19 cellular contexts compared by ENCODE assay signal in genomic region chr13:42119875-42120274, GRCh38.
DNase-seq lines count a peak whose midpoint lies in the region; ATAC-seq and TF ChIP-seq lines count a peak whose summit lies in the region.
"Had no signal": no experiment of that assay in that cellular context is flagged by ENCODE, and none has a peak within 500 bp of the region (broad histone marks: within the 10 kb centered on the region; RNA-seq: fewer than 3 reads in every experiment).

No MANE protein-coding gene starts in this region.

- H3K23ac ChIP-seq in IMR-90 (ENCODE audit: low read depth, low read length), result 0 out of 2 replicates have a peak overlapping the region, but pooled peaks have one; percentile 24

- H4K20me1 ChIP-seq in IMR-90 (ENCODE audit: insufficient read depth, low read length), result peaks cover 5% of the 10 kb centered on the region; the same call in 1 of the 2 replicates

- ATAC-seq in GM18502 (IDR thresholded peaks at IDR 0.05; ENCODE audit: poor library complexity, unreplicated experiment), result peak; percentile 53
- ATAC-seq in GM21423 (IDR thresholded peaks at IDR 0.05; ENCODE audit: unreplicated experiment), result peak; percentile 62
- ATAC-seq in IMR-90 (ENCODE audit: low read depth), result no peak
- ATAC-seq in left colon, result peak; percentile 52
- no peak for ATAC-seq in GM21717 (IDR thresholded peaks at IDR 0.05; ENCODE audit: unreplicated experiment)
- ATAC-seq: effector memory CD8-positive, alpha-beta T cell; naive thymus-derived CD4-positive, alpha-beta T cell; Panc1; SK-N-SH treated with all-trans-retinoic acid at 6 μM for 48 hours had no signal

- CTCF ChIA-PET in IMR-90 (lab: Yijun Ruan, JAX), result no interaction called here
- CTCF ChIA-PET in CD4-positive, alpha-beta memory T cell (lab: Charles Lee; ENCODE audit: partially characterized antibody), result interaction anchor here (0.9 kb wide), 1 partner anchor 451 kb away, joined by 3 read pairs; no protein-coding TSS in a partner anchor

- no peak overlapping the region for H3K4ac ChIP-seq in IMR-90 (ENCODE audit: low read depth, low read length)

- H3K27me3 ChIP-seq in IMR-90 (ENCODE audit: control insufficient read depth, insufficient read depth, low read length), result no peaks in the 10 kb centered on the region
- H3K27me3 ChIP-seq in CD4-positive, alpha-beta memory T cell (ENCODE audit: insufficient read depth, low read length), result no peaks in the 10 kb centered on the region
- H3K27me3 ChIP-seq: BE2C had no signal

- H4K91ac ChIP-seq in IMR-90 (ENCODE audit: insufficient read depth, low read depth, low read length), result no peak overlapping the region

- no peak overlapping the region for H3K9ac ChIP-seq in IMR-90 (ENCODE audit: low read depth, low read length)

- H2AFZ ChIP-seq in IMR-90 (replicated peaks; ENCODE audit: low read length, poor library complexity), result no peak overlapping the region

- no peak overlapping the region for H2AK5ac ChIP-seq in IMR-90 (ENCODE audit: low read depth, low read length)

- in situ Hi-C loops in IMR-90 (cut with MboI; ENCODE audit: low sequenced_read_pairs), result loop anchor here (10.0 kb wide), 1 partner anchor 735 kb away; no protein-coding TSS in a partner anchor

- no peak overlapping the region for H4K8ac ChIP-seq in IMR-90 (ENCODE audit: low read depth in 2 of 2, low read length in 2 of 2)

- POLR2A ChIA-PET in IMR-90 (lab: Charles Lee; ENCODE audit: unreplicated experiment), result no interaction called here
- POLR2A ChIA-PET in CD4-positive, alpha-beta memory T cell (lab: Charles Lee; ENCODE audit: partially characterized antibody), result no interaction called here

- WGBS in IMR-90 (ENCODE audit: extremely low coverage in 2 of 2, insufficient read length in 1 of 2), 2 experiments, result no CpG with 5 or more reads among the region's 1 CpG

- no peak overlapping the region for H4K5ac ChIP-seq in IMR-90 (ENCODE audit: low read depth, low read length)

- intact Hi-C loops in IMR-90 (cut with micrococcal nuclease) (no loop called here), left colon (cut with DNase I, micrococcal nuclease) (loop anchor here in 1 of 2 donors (10.0 kb wide), 1 partner anchor 215 kb away; no protein-coding TSS in a partner anchor)
- intact Hi-C loops in CD4-positive, alpha-beta memory T cell (cut with micrococcal nuclease), result no loop called here

- DNase-seq in IMR-90 (no peak), left colon (no peak), NCI-H226 (no peak)
- no peak for DNase-seq in CD4-positive, alpha-beta memory T cell
- DNase-seq: activated CD4-positive, alpha-beta T cell treated with anti-CD3 and anti-CD28 coated beads for 48 hours; activated gamma-delta T cell; anterior cingulate cortex; BE2C; cerebellar nuclear complex; effector memory CD8-positive, alpha-beta T cell; GF-D8; naive thymus-derived CD4-positive, alpha-beta T cell; NCI-H2029; posterior cingulate gyrus had no signal

- H3K79me1 ChIP-seq in IMR-90 (ENCODE audit: low read depth in 1 of 2, low read length in 2 of 2), result peaks cover 30 to 34% of the 10 kb centered on the region in 2 experiments

- H3K14ac ChIP-seq in IMR-90 (replicated peaks; ENCODE audit: low read depth, low read length), result 0 out of 2 replicates have a peak overlapping the region, but pooled peaks have one; percentile 35

- no peak overlapping the region for H2BK20ac ChIP-seq in IMR-90 (ENCODE audit: low read depth, low read length)

- no peak overlapping the region for H3K4me2 ChIP-seq in IMR-90 (ENCODE audit: low read depth, low read length)

- no peak for TF ChIP-seq RAD21 in IMR-90 (IDR thresholded peaks at IDR 0.05; ENCODE audit: low read length)

- H3K4me3 ChIP-seq in IMR-90 (ENCODE audit: insufficient read depth, low read depth, low read length), result no peak overlapping the region
- H3K4me3 ChIP-seq in CD4-positive, alpha-beta memory T cell (ENCODE audit: low read length in 2 of 2), result no peak overlapping the region

- H3K4me1 Mint-ChIP-seq in CD4-positive, alpha-beta memory T cell, result peaks cover 0 to 6% (median 1%) of the 10 kb centered on the region in 4 donors

- no peak for TF ChIP-seq POLR2A in IMR-90 (IDR thresholded peaks at IDR 0.05; ENCODE audit: low read depth, low read length)

- no peaks in the 10 kb centered on the region for H3K27me3 Mint-ChIP-seq in CD4-positive, alpha-beta memory T cell
- H3K27me3 Mint-ChIP-seq: effector memory CD8-positive, alpha-beta T cell; naive thymus-derived CD4-positive, alpha-beta T cell had no signal

- dilution Hi-C loops in IMR-90 (cut with HindIII; ENCODE audit: low sequenced_read_pairs, unreplicated experiment), result no loop called here

- peaks cover 3% of the 10 kb centered on the region; the same call in 1 of the 2 replicates for H3K4me1 ChIP-seq in IMR-90 (ENCODE audit: control insufficient read depth, insufficient read depth, low read length)
- H3K4me1 ChIP-seq in CD4-positive, alpha-beta memory T cell (ENCODE audit: insufficient read depth, low read length), result no peaks in the 10 kb centered on the region

- H3K36me3 ChIP-seq in IMR-90 (ENCODE audit: control insufficient read depth, insufficient read depth, low read length), result no peaks in the 10 kb centered on the region; the same call in 1 of the 2 replicates
- no peaks in the 10 kb centered on the region for H3K36me3 ChIP-seq in CD4-positive, alpha-beta memory T cell (ENCODE audit: insufficient read depth, low read length)
- H3K36me3 ChIP-seq: BE2C had no signal

- no peak overlapping the region for H3K4me3 Mint-ChIP-seq in CD4-positive, alpha-beta memory T cell
- H3K4me3 Mint-ChIP-seq: effector memory CD8-positive, alpha-beta T cell; naive thymus-derived CD4-positive, alpha-beta T cell had no signal

- H2BK5ac ChIP-seq in IMR-90 (ENCODE audit: low read depth, low read length, poor library complexity, severe bottlenecking), result no peak overlapping the region

- H3K27ac ChIP-seq in IMR-90 (ENCODE audit: insufficient read depth, low read length), result no peak overlapping the region
- H3K27ac ChIP-seq in CD4-positive, alpha-beta memory T cell (ENCODE audit: low read depth, low read length), result no peak overlapping the region

- H3K9me1 ChIP-seq in IMR-90 (ENCODE audit: insufficient read depth, low read length), result peaks cover 2% of the 10 kb centered on the region; the same call in 1 of the 2 replicates

- BruUV-seq in IMR-90 (replicated peaks; lab: Mats Ljungman, UMichigan), result no TSS peak

- H3K9me3 ChIP-seq in IMR-90 (ENCODE audit: control insufficient read depth, insufficient read depth, low read length), result no peaks in the 10 kb centered on the region
- no peaks in the 10 kb centered on the region for H3K9me3 ChIP-seq in CD4-positive, alpha-beta memory T cell (ENCODE audit: control insufficient read depth in 1 of 2, low read length in 2 of 2)
- H3K9me3 ChIP-seq: BE2C had no signal

- no peak overlapping the region for H3K18ac ChIP-seq in IMR-90 (ENCODE audit: low read depth, low read length)

- no peak overlapping the region for H2BK120ac ChIP-seq in IMR-90 (ENCODE audit: low read depth, low read length)

- H3K9me3 Mint-ChIP-seq in CD4-positive, alpha-beta memory T cell, result peaks cover 0 to 4% (median 0%) of the 10 kb centered on the region in 8 donors
- H3K9me3 Mint-ChIP-seq: effector memory CD8-positive, alpha-beta T cell; naive thymus-derived CD4-positive, alpha-beta T cell had no signal

- H3K36me3 Mint-ChIP-seq in CD4-positive, alpha-beta memory T cell, result peaks cover 0 to 6% of the 10 kb centered on the region in 2 donors

- H3K56ac ChIP-seq in IMR-90 (ENCODE audit: extremely low read depth, insufficient read depth, low read length), result no peak overlapping the region

- no peak for TF ChIP-seq CTCF in IMR-90 (conservative IDR thresholded peaks at IDR 0.05; ENCODE audit: low read depth, low read length)

- peak overlapping the region in 1 of 7 donors; percentile 24 for H3K27ac Mint-ChIP-seq in CD4-positive, alpha-beta memory T cell
- H3K27ac Mint-ChIP-seq: effector memory CD8-positive, alpha-beta T cell had no signal

- no peak overlapping the region for H2AK9ac ChIP-seq in IMR-90 (replicated peaks; ENCODE audit: low read depth, low read length, poor library complexity)

- no peak overlapping the region for H2BK15ac ChIP-seq in IMR-90 (ENCODE audit: low read depth, low read length)

TF ChIP-seq in IMR-90, 13 proteins besides CTCF, POLR2A, EP300 and RAD21:
- no peak for TF ChIP-seq CEBPB (IDR thresholded peaks at IDR 0.05; ENCODE audit: low read depth, low read length)
- TF ChIP-seq RFX5 (IDR thresholded peaks at IDR 0.05; ENCODE audit: low read depth, low read length), result no peak
- TF ChIP-seq BHLHE40 (IDR thresholded peaks at IDR 0.05; ENCODE audit: low read depth, low read length), result no peak
- TF ChIP-seq USF2 (IDR thresholded peaks at IDR 0.05; ENCODE audit: low read depth, low read length), result no peak
- no peak for TF ChIP-seq RCOR1 (IDR thresholded peaks at IDR 0.05; ENCODE audit: insufficient replicate concordance, low read length)
- no peak for TF ChIP-seq FOS (IDR thresholded peaks at IDR 0.05; ENCODE audit: low read depth, low read length)
- TF ChIP-seq CHD1 (IDR thresholded peaks at IDR 0.05; ENCODE audit: low read depth, low read length), result no peak
- TF ChIP-seq MAFK (IDR thresholded peaks at IDR 0.05; ENCODE audit: low read depth, low read length), result no peak
- no peak for TF ChIP-seq ELK1 (IDR thresholded peaks at IDR 0.05; ENCODE audit: borderline replicate concordance, low read depth, low read length)
- TF ChIP-seq SMC3 (IDR thresholded peaks at IDR 0.05; ENCODE audit: low read depth, low read length), result no peak
- no peak for TF ChIP-seq MAZ (IDR thresholded peaks at IDR 0.05; ENCODE audit: borderline replicate concordance, low read depth, low read length)

Comparison
In these comparisons a context has a peak if more than half of its experiments do, and no peak if none do; other contexts are left out.
1. ATAC-seq: peak in GM18502 (single experiment), GM21423 (single experiment) and left colon (single experiment); none in IMR-90 (single experiment) and GM21717 (single experiment).